ENCODE assay signal across 26 cellular contexts in the genomic region with DNA sequence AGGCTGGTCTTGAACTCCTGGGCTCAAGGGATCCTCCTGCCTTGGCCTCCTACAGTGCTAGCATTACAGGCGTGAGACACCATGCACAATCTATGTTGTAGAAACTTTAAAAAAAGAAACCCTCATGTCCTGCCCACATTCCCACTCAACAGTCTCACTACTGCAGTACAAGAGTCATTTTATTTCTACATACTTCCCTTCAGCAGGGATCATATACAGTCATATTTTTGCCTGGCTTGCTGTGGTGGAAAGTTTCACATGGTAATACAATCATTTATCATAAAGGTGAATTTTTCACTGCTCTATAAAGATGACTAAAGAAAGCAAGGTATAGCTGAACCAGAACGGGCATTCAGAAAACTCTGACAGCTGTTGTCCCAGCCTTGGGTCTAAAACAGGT. TPM values are rescaled to one million over a fixed set of nuclear protein-coding genes. Genes with fewer than 3 reads are reported as not detected.
DNase-seq lines count a peak whose midpoint lies in the region; ATAC-seq, FAIRE-seq and TF ChIP-seq lines count a peak whose summit lies in the region.
"Had no signal": no experiment of that assay in that cellular context is flagged by ENCODE, and none has a peak within 500 bp of the region (broad histone marks: within the 10 kb centered on the region; RNA-seq: fewer than 3 reads in every experiment).

No MANE protein-coding gene starts in this region.

- FAIRE-seq in GM12878 (lab: Jason Lieb, UNC) = no peak

- 28% methylated on average over 2 of the region's 2 CpGs for WGBS in GM12878 (ENCODE audit: insufficient coverage, insufficient replicate concordance, low lambda C conversion rate, missing lambda C conversion rate)

- no peak for TF ChIP-seq POLR2A in GM12878 (IDR thresholded peaks at IDR 0.05; ENCODE audit: low read depth, low read length)

- H3K36me3 ChIP-seq in GM12878 (ENCODE audit: control insufficient read depth in 2 of 2, insufficient read depth in 2 of 2, low read length in 1 of 2) = no peaks in the 10 kb centered on the region
- H3K36me3 ChIP-seq: heart right ventricle, upper lobe of left lung had no signal

- H3K4me3 ChIP-seq in GM12878 (no peak overlapping the region), coronary artery (no peak overlapping the region)
- H3K4me3 ChIP-seq: heart right ventricle, psoas muscle, upper lobe of left lung had no signal

- no TSS peak for BruUV-seq in GM12878 (replicated peaks; lab: Mats Ljungman, UMichigan)

- no peaks in the 10 kb centered on the region for H4K20me1 ChIP-seq in GM12878 (ENCODE audit: control insufficient read depth, insufficient read depth)

- TF ChIP-seq EP300 in GM12878 (IDR thresholded peaks at IDR 0.05; ENCODE audit: borderline replicate concordance in 1 of 2, control insufficient read depth in 1 of 2, low read depth in 2 of 2, low read length in 2 of 2) = no peak

- no peaks in the 10 kb centered on the region for H3K79me2 ChIP-seq in GM12878 (ENCODE audit: control insufficient read depth, insufficient read depth, low read length)

- peaks cover 3% of the 10 kb centered on the region; the same call in 1 of the 2 replicates for H3K4me1 ChIP-seq in GM12878 (ENCODE audit: control insufficient read depth, insufficient read depth, low read length)
- H3K4me1 ChIP-seq: psoas muscle had no signal

- H3K27me3 ChIP-seq in GM12878 (replicated peaks in 1 of 2; ENCODE audit: control insufficient read depth in 2 of 2, insufficient read depth in 2 of 2, low read length in 1 of 2) = no peaks in the 10 kb centered on the region
- H3K27me3 ChIP-seq: heart right ventricle, upper lobe of left lung had no signal

- no peak for TF ChIP-seq RAD21 in GM12878 (IDR thresholded peaks at IDR 0.05; ENCODE audit: insufficient read depth, low read depth, low read length)

- SMC1A ChIA-PET in GM12878 (lab: Charles Lee; ENCODE audit: uncharacterized antibody, unreplicated experiment) = interaction anchor here (0.7 to 1.1 kb wide), 3 partner anchors 10 to 1655 kb away, joined by 3 to 4 read pairs (median 3); no protein-coding TSS in a partner anchor

- no peak overlapping the region for H3K9ac ChIP-seq in GM12878 (ENCODE audit: control insufficient read depth, insufficient read depth, low read length)

- intact Hi-C loops in GM12878 (cut with micrococcal nuclease; ENCODE audit: unreplicated experiment) = no loop called here

- no peak overlapping the region for H2AFZ ChIP-seq in GM12878 (ENCODE audit: control insufficient read depth, low read depth, low read length)

- H3K27ac ChIP-seq in GM12878 (ENCODE audit: control insufficient read depth, insufficient read depth) = no peak overlapping the region
- no peak overlapping the region for H3K27ac ChIP-seq in coronary artery
- H3K27ac ChIP-seq: psoas muscle, RWPE1, VCaP had no signal

- POLR2A ChIA-PET in GM12878 (lab: Charles Lee) = no interaction called here

- H3K4me2 ChIP-seq in GM12878 (ENCODE audit: control insufficient read depth, insufficient read depth) = no peak overlapping the region

- no peaks in the 10 kb centered on the region for H3K36me3 Mint-ChIP-seq in activated naive CD4-positive, alpha-beta T cell treated with anti-CD3 and anti-CD28 coated beads, Interleukin-2, amount 50 U/mL, for 72 hours
- H3K36me3 Mint-ChIP-seq: activated CD8-positive, alpha-beta memory T cell treated with anti-CD3 and anti-CD28 coated beads, Interleukin-2, amount 10 ng/mL, durations not matched to agents 7 days and 5 days; brain had no signal

- RAD21 ChIA-PET in GM12878 (lab: Charles Lee; ENCODE audit: unreplicated experiment) = no interaction called here

- in situ Hi-C loops in GM12878 (cut with MboI) = no loop called here

- no peak for DNase-seq in activated naive CD4-positive, alpha-beta T cell treated with anti-CD3 and anti-CD28 coated beads, Interleukin-2, amount 50 U/mL, for 72 hours (ENCODE audit: low spot score in 2 of 2)
- no peak for DNase-seq in activated naive CD4-positive, alpha-beta T cell (lab: John Stamatoyannopoulos, UW)
- DNase-seq in GM12878 (ENCODE audit: low read depth, low spot score) (no peak), coronary artery (ENCODE audit: low spot score) (no peak), superior temporal gyrus (ENCODE audit: extremely low spot score) (no peak), DMS 273 (lab: John Stamatoyannopoulos, UW; ENCODE audit: unreplicated experiment) (no peak)
- DNase-seq: activated CD4-positive, alpha-beta T cell treated with anti-CD3 and anti-CD28 coated beads, Interleukin-2, amount 10 ng/mL, durations not matched to agents 7 days and 5 days; activated CD8-positive, alpha-beta memory T cell treated with anti-CD3 and anti-CD28 coated beads, Interleukin-2, amount 10 ng/mL, durations not matched to agents 7 days and 5 days; effector CD4-positive, alpha-beta T cell; foreskin fibroblast; heart right ventricle; HFFc6; NCI-H187 treated with DMSO at 0.1 percent for 48 hours; NCI-H524 treated with DMSO at 0.1 percent for 48 hours; NK-92 treated with Interleukin-12 subunit alpha and Interleukin-12 subunit beta, amount 100 ng/mL, for 24 hours; psoas muscle; upper lobe of left lung had no signal

- TF ChIP-seq CTCF in GM12878 (IDR thresholded peaks at IDR 0.05 in 2 of 3, conservative IDR thresholded peaks at IDR 0.05 in 1 of 3; ENCODE audit: control insufficient read depth in 2 of 3, extremely low read depth in 1 of 3, insufficient read depth in 1 of 3, low read depth in 3 of 3, low read length in 3 of 3) = no peak
- no peak for TF ChIP-seq CTCF in coronary artery (IDR thresholded peaks at IDR 0.05)

- no peak overlapping the region for H3K27ac Mint-ChIP-seq in activated naive CD4-positive, alpha-beta T cell treated with anti-CD3 and anti-CD28 coated beads, Interleukin-2, amount 50 U/mL, for 72 hours
- H3K27ac Mint-ChIP-seq: activated CD4-positive, alpha-beta T cell treated with anti-CD3 and anti-CD28 coated beads, Interleukin-2, amount 10 ng/mL, durations not matched to agents 7 days and 5 days; activated CD8-positive, alpha-beta memory T cell treated with anti-CD3 and anti-CD28 coated beads, Interleukin-2, amount 10 ng/mL, durations not matched to agents 7 days and 5 days; activated T-helper 2 cell treated with anti-CD3 and anti-CD28 coated beads, Interferon-gamma antibody, Interleukin-2, Interleukin-4, amounts not matched to agents 10 μg/mL and 5 μg/mL and 100 μg/mL, durations not matched to agents 14 hours and 24 hours and 36 hours; brain; HFFc6; T-helper 2 cell treated with Interferon-gamma antibody and Interleukin-4, amounts not matched to agents 5 μg/mL and 100 μg/mL, for 36 hours had no signal

- H3K9me3 ChIP-seq in GM12878 (replicated peaks; ENCODE audit: control insufficient read depth, insufficient read depth, low read length) = no peaks in the 10 kb centered on the region
- H3K9me3 ChIP-seq: heart right ventricle, psoas muscle, upper lobe of left lung had no signal

- no peaks in the 10 kb centered on the region for H3K9me3 Mint-ChIP-seq in activated naive CD4-positive, alpha-beta T cell treated with anti-CD3 and anti-CD28 coated beads, Interleukin-2, amount 50 U/mL, for 72 hours
- H3K9me3 Mint-ChIP-seq: activated CD4-positive, alpha-beta T cell treated with anti-CD3 and anti-CD28 coated beads, Interleukin-2, amount 10 ng/mL, durations not matched to agents 7 days and 5 days; activated T-helper 2 cell treated with anti-CD3 and anti-CD28 coated beads, Interferon-gamma antibody, Interleukin-2, Interleukin-4, amounts not matched to agents 10 μg/mL and 5 μg/mL and 100 μg/mL, durations not matched to agents 14 hours and 24 hours and 36 hours; brain; HFFc6; T-helper 2 cell treated with Interferon-gamma antibody and Interleukin-4, amounts not matched to agents 5 μg/mL and 100 μg/mL, for 36 hours had no signal

- peak; percentile 53 to 82 for ATAC-seq in activated naive CD4-positive, alpha-beta T cell treated with anti-CD3 and anti-CD28 coated beads, Interleukin-2, amount 50 U/mL, for 72 hours
- peak; percentile 64 for ATAC-seq in HG02973 (IDR thresholded peaks at IDR 0.05; ENCODE audit: unreplicated experiment)
- ATAC-seq in GM12878 = peak; percentile 64
- no peak for ATAC-seq in GM21786 (IDR thresholded peaks at IDR 0.05; ENCODE audit: unreplicated experiment)
- ATAC-seq: activated CD8-positive, alpha-beta memory T cell treated with anti-CD3 and anti-CD28 coated beads, Interleukin-2, amount 10 ng/mL, durations not matched to agents 7 days and 5 days; heart right ventricle; psoas muscle; SK-N-SH treated with all-trans-retinoic acid at 6 μM for 48 hours had no signal

- CTCF ChIA-PET in GM12878 (lab: Yijun Ruan, JAX) = interaction anchor here (1.1 kb wide), 1 partner anchor 10 kb away, joined by 3 read pairs; no protein-coding TSS in a partner anchor

RNA-seq across cellular contexts. Expression of a gene that starts 53.8 kb away (rescaled TPM):
- 10 to 100 TPM; 18.8 to 21.7 TPM for total RNA-seq in activated naive CD4-positive, alpha-beta T cell treated with anti-CD3 and anti-CD28 coated beads, Interleukin-2, amount 50 U/mL, for 72 hours
- total RNA-seq in GM12878 (2013; cell fraction: nucleolus; rRNA removed) = 32.0 and 34.1 TPM in 2 replicates
- 7.7 and 9.5 TPM in 2 replicates for total RNA-seq in GM12878 (2014; rRNA removed)
- 6.3 and 6.6 TPM in 2 replicates for total RNA-seq in GM12878 (2014; rRNA removed; fragmentation: Illumina TruSeq; extraction: Trizol)
- total RNA-seq in GM12878 (2021) = 13.5 and 18.4 TPM in 2 replicates
- polyA plus RNA-seq in GM12878 (2011; ENCODE audit: low read depth) = 5.0 TPM
- polyA plus RNA-seq in GM12878 (2011; rRNA removed) = 11.6 and 12.9 TPM in 2 replicates
- polyA plus RNA-seq in GM12878 (2011; cell fraction: cytosol; rRNA removed) = 4.9 and 8.1 TPM in 2 replicates
- 6.2 and 6.4 TPM in 2 replicates for polyA plus RNA-seq in GM12878 (2011; cell fraction: nucleus; rRNA removed)
- polyA plus RNA-seq in GM12878 (2012) = 6.3 and 9.5 TPM in 2 replicates
- polyA plus RNA-seq in GM12878 (2014; fragmentation: Illumina TruSeq; extraction: Trizol) = 17.3 and 22.3 TPM in 2 replicates
- polyA plus RNA-seq in GM12878 (2014; fragmentation: Nextera tagmentation; extraction: Ambion mirVana) = 1 to 10 TPM; 5.0 to 5.5 TPM
- polyA plus RNA-seq in GM12878 (2014; rRNA removed) = 9.3 and 10.5 TPM in 2 replicates
- polyA plus RNA-seq in GM12878 (2016; fragmentation: Nextera tagmentation; extraction: Ambion mirVana) = 10 to 100 TPM; 13.5 to 17.0 TPM
- 11.8 and 12.9 TPM in 2 replicates for polyA minus RNA-seq in GM12878 (2011; rRNA and poly(A)+ RNA removed)
- polyA minus RNA-seq in GM12878 (2011; cell fraction: cytosol; rRNA and poly(A)+ RNA removed) = 3.2 and 10.8 TPM in 2 replicates
- 8.0 and 17.4 TPM in 2 replicates for polyA minus RNA-seq in GM12878 (2011; cell fraction: nucleus; rRNA and poly(A)+ RNA removed)

RNA-seq across cellular contexts. Expression of a gene that starts 58.4 kb away (rescaled TPM):
- not detected for total RNA-seq in activated naive CD4-positive, alpha-beta T cell treated with anti-CD3 and anti-CD28 coated beads, Interleukin-2, amount 50 U/mL, for 72 hours
- not detected in 2 replicates for total RNA-seq in GM12878 (2013; cell fraction: nucleolus; rRNA removed)
- total RNA-seq in GM12878 (2014; rRNA removed) (not detected in 2 replicates), GM12878 (2014; rRNA removed; fragmentation: Illumina TruSeq; extraction: Trizol) (not detected in 2 replicates), GM12878 (2021) (0.08 TPM in 1 of 2 replicates, not detected in the other)
- not detected for polyA plus RNA-seq in GM12878 (2011; ENCODE audit: low read depth)
- polyA plus RNA-seq in GM12878 (2011; rRNA removed) (not detected in 2 replicates), GM12878 (2014; fragmentation: Illumina TruSeq; extraction: Trizol) (not detected in 2 replicates), GM12878 (2014; fragmentation: Nextera tagmentation; extraction: Ambion mirVana) (not detected), GM12878 (2014; rRNA removed) (not detected in 2 replicates), GM12878 (2016; fragmentation: Nextera tagmentation; extraction: Ambion mirVana) (not detected)
- polyA plus RNA-seq in GM12878 (2011; cell fraction: cytosol; rRNA removed) = not detected in 2 replicates
- not detected in 2 replicates for polyA plus RNA-seq in GM12878 (2011; cell fraction: nucleus; rRNA removed)
- not detected in 2 replicates for polyA plus RNA-seq in GM12878 (2012)
- polyA minus RNA-seq in GM12878 (2011; rRNA and poly(A)+ RNA removed) = not detected in 2 replicates
- 0.40 TPM in 1 of 2 replicates, not detected in the other for polyA minus RNA-seq in GM12878 (2011; cell fraction: cytosol; rRNA and poly(A)+ RNA removed)
- polyA minus RNA-seq in GM12878 (2011; cell fraction: nucleus; rRNA and poly(A)+ RNA removed) = not detected in 2 replicates
- total RNA-seq: activated CD4-positive, alpha-beta T cell treated with anti-CD3 and anti-CD28 coated beads, Interleukin-2, amount 10 ng/mL, durations not matched to agents 7 days and 5 days; activated T-helper 2 cell treated with anti-CD3 and anti-CD28 coated beads, Interferon-gamma antibody, Interleukin-2, Interleukin-4, amounts not matched to agents 10 μg/mL and 5 μg/mL and 100 μg/mL, durations not matched to agents 14 hours and 24 hours and 36 hours; subcutaneous adipose tissue had no signal
- polyA plus RNA-seq: heart right ventricle had no signal

RNA-seq across cellular contexts. Expression of a gene that starts 58.4 kb away (rescaled TPM):
- not detected for total RNA-seq in activated naive CD4-positive, alpha-beta T cell treated with anti-CD3 and anti-CD28 coated beads, Interleukin-2, amount 50 U/mL, for 72 hours
- not detected in 2 replicates for total RNA-seq in GM12878 (2013; cell fraction: nucleolus; rRNA removed)
- total RNA-seq in GM12878 (2014; rRNA removed) (not detected in 2 replicates), GM12878 (2014; rRNA removed; fragmentation: Illumina TruSeq; extraction: Trizol) (not detected in 2 replicates), GM12878 (2021) (0.05 TPM in 1 of 2 replicates, not detected in the other)
- not detected for polyA plus RNA-seq in GM12878 (2011; ENCODE audit: low read depth)
- polyA plus RNA-seq in GM12878 (2011; rRNA removed) (not detected in 2 replicates), GM12878 (2014; fragmentation: Illumina TruSeq; extraction: Trizol) (not detected in 2 replicates), GM12878 (2014; fragmentation: Nextera tagmentation; extraction: Ambion mirVana) (not detected), GM12878 (2014; rRNA removed) (not detected in 2 replicates), GM12878 (2016; fragmentation: Nextera tagmentation; extraction: Ambion mirVana) (not detected)
- polyA plus RNA-seq in GM12878 (2011; cell fraction: cytosol; rRNA removed) = not detected in 2 replicates
- not detected in 2 replicates for polyA plus RNA-seq in GM12878 (2011; cell fraction: nucleus; rRNA removed)
- 0.04 TPM in 1 of 2 replicates, not detected in the other for polyA plus RNA-seq in GM12878 (2012)
- not detected in 2 replicates for polyA minus RNA-seq in GM12878 (2011; rRNA and poly(A)+ RNA removed)
- polyA minus RNA-seq in GM12878 (2011; cell fraction: cytosol; rRNA and poly(A)+ RNA removed) = not detected in 2 replicates
- polyA minus RNA-seq in GM12878 (2011; cell fraction: nucleus; rRNA and poly(A)+ RNA removed) = not detected in 2 replicates
- total RNA-seq: activated CD4-positive, alpha-beta T cell treated with anti-CD3 and anti-CD28 coated beads, Interleukin-2, amount 10 ng/mL, durations not matched to agents 7 days and 5 days; activated CD8-positive, alpha-beta memory T cell treated with anti-CD3 and anti-CD28 coated beads, Interleukin-2, amount 10 ng/mL, durations not matched to agents 7 days and 5 days; activated T-helper 2 cell treated with anti-CD3 and anti-CD28 coated beads, Interferon-gamma antibody, Interleukin-2, Interleukin-4, amounts not matched to agents 10 μg/mL and 5 μg/mL and 100 μg/mL, durations not matched to agents 14 hours and 24 hours and 36 hours; subcutaneous adipose tissue had no signal
